10 cellular contexts compared by ENCODE assay signal in the genomic region with DNA sequence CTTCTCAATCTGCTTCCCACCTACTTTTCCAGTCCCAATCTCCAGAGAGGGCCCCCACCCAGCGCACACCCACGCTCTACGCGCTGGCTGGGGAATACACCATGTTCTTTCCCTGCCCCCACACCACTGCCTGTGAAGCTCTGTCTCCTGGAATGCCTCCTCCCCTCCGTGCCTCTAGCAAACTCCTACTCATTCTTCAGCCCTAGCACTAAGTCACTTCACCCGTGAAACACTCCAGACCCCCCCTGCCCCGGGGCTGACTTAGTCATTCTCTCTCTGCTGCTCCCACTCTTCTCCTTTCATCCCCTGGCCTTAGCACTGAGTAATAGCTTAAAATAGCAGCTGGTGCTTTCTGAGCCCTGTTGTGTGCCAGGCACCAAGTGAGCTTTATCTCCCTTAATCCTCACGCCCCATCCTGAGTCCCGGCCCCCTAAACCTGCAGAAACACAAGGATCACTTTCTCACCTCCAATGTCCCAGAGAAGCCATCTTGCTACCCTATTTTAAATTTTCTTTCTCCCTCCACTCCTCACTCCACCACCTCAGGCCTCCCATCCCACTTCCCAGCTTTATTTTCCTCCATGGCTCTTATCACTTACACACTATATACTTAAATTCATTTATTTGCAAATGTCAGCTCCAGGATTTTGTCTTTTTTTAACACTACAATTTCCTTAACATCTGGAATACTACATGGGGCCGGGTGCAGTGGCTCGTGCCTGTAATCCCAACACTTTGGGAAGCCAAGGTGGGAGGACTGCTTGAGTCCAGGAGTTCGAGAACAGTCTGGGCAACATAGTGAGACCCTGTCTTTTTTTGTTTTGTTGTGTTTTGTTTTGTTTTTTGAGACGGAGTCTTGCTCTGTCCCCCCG. TPM values are rescaled to one million over a fixed set of nuclear protein-coding genes. Genes with fewer than 3 reads are reported as not detected.
A peak's percentile ranks its signal among the peaks of the same experiment; 100 is the strongest.
DNase-seq lines count a peak whose midpoint lies in the region; ATAC-seq and TF ChIP-seq lines count a peak whose summit lies in the region.
"Had no signal": no experiment of that assay in that cellular context is flagged by ENCODE, and none has a peak within 500 bp of the region (broad histone marks: within the 10 kb centered on the region; RNA-seq: fewer than 3 reads in every experiment).

No MANE protein-coding gene starts in this region.

- no peak for TF ChIP-seq POLR2A in thyroid gland (IDR thresholded peaks at IDR 0.05)

- peak overlapping the region; percentile 67 for H3K27ac ChIP-seq in GM23248
- peak overlapping the region; percentile 58 for H3K27ac ChIP-seq in epithelial cell of prostate
- peak overlapping the region in 2 of 3 donors; percentile 11 to 15 for H3K27ac ChIP-seq in thyroid gland
- H3K27ac ChIP-seq: KMS-11 had no signal

- DNase-seq in GM23248, result peak; percentile 98
- peak; percentile 81 for DNase-seq in T-helper 2 cell treated with Interferon-gamma antibody and Interleukin-4, amounts not matched to agents 5 μg/mL and 100 μg/mL, for 36 hours (ENCODE audit: low spot score)
- DNase-seq in epithelial cell of prostate (ENCODE audit: low read depth, low spot score), result peak; percentile 87
- peak; percentile 95 for DNase-seq in non-pigmented ciliary epithelial cell (ENCODE audit: low read depth)
- DNase-seq in thyroid gland, result peak; percentile 75 to 88
- no peak for DNase-seq in SHP77 (lab: John Stamatoyannopoulos, UW)
- DNase-seq in SKM-1 treated with dmso at 0.1 percent for 144 hours (lab: John Stamatoyannopoulos, UW; ENCODE audit: unreplicated experiment), result no peak

- peaks cover 23% of the 10 kb centered on the region for H3K4me1 ChIP-seq in GM23248 (ENCODE audit: insufficient read depth)
- peaks cover 13 to 25% of the 10 kb centered on the region in 2 donors for H3K4me1 ChIP-seq in thyroid gland

- no peak for TF ChIP-seq CTCF in thyroid gland (IDR thresholded peaks at IDR 0.05)

- H3K9me3 Mint-ChIP-seq in T-helper 2 cell treated with Interferon-gamma antibody and Interleukin-4, amounts not matched to agents 5 μg/mL and 100 μg/mL, for 36 hours, result no peaks in the 10 kb centered on the region
- H3K9me3 Mint-ChIP-seq: naive thymus-derived CD4-positive, alpha-beta T cell had no signal

- H3K27ac Mint-ChIP-seq in T-helper 2 cell treated with Interferon-gamma antibody and Interleukin-4, amounts not matched to agents 5 μg/mL and 100 μg/mL, for 36 hours, result no peak overlapping the region
- H3K27ac Mint-ChIP-seq: naive thymus-derived CD4-positive, alpha-beta T cell had no signal

- no peaks in the 10 kb centered on the region for H3K9me2 ChIP-seq in GM23248 (ENCODE audit: insufficient read depth)

- no peaks in the 10 kb centered on the region for H3K79me2 ChIP-seq in GM23248 (ENCODE audit: insufficient read depth)

- no peak for ATAC-seq in HG03196 (IDR thresholded peaks at IDR 0.05; ENCODE audit: unreplicated experiment)
- ATAC-seq: naive thymus-derived CD4-positive, alpha-beta T cell had no signal

- H3K36me3 ChIP-seq in GM23248 (ENCODE audit: low read depth) (no peaks in the 10 kb centered on the region), thyroid gland (no peaks in the 10 kb centered on the region)

- no peaks in the 10 kb centered on the region for H4K20me1 ChIP-seq in GM23248 (ENCODE audit: insufficient read depth)

- intact Hi-C loops in thyroid gland (cut with DNase I), result no loop called here

- peak overlapping the region; percentile 58 for H2AFZ ChIP-seq in GM23248

- H3K27me3 Mint-ChIP-seq in T-helper 2 cell treated with Interferon-gamma antibody and Interleukin-4, amounts not matched to agents 5 μg/mL and 100 μg/mL, for 36 hours (ENCODE audit: low read depth), result no peaks in the 10 kb centered on the region
- H3K27me3 Mint-ChIP-seq: naive thymus-derived CD4-positive, alpha-beta T cell had no signal

- H3K36me3 Mint-ChIP-seq in T-helper 2 cell treated with Interferon-gamma antibody and Interleukin-4, amounts not matched to agents 5 μg/mL and 100 μg/mL, for 36 hours (ENCODE audit: low read depth), result no peaks in the 10 kb centered on the region
- H3K36me3 Mint-ChIP-seq: naive thymus-derived CD4-positive, alpha-beta T cell had no signal

- peaks cover 30% of the 10 kb centered on the region for H3F3A ChIP-seq in GM23248 (ENCODE audit: insufficient read depth)

- peak overlapping the region; percentile 47 for H3K4me3 ChIP-seq in GM23248
- H3K4me3 ChIP-seq in thyroid gland (replicated peaks in 1 of 3), result no peak overlapping the region

- H3K9ac ChIP-seq in GM23248, result peak overlapping the region; percentile 48
- H3K9ac ChIP-seq: KMS-11 had no signal

- no peaks in the 10 kb centered on the region for H3K9me3 ChIP-seq in GM23248 (ENCODE audit: low read depth)
- H3K9me3 ChIP-seq in thyroid gland, result no peaks in the 10 kb centered on the region

- in situ Hi-C loops in GM23248 (cut with MboI), result loop anchor here (25.0 kb wide), 1 partner anchor 538 kb away; a partner anchor contains a TSS

- no peaks in the 10 kb centered on the region for H3K27me3 ChIP-seq in GM23248 (replicated peaks; ENCODE audit: insufficient read depth)
- H3K27me3 ChIP-seq in thyroid gland, result no peaks in the 10 kb centered on the region

- H3K4me1 Mint-ChIP-seq in T-helper 2 cell treated with Interferon-gamma antibody and Interleukin-4, amounts not matched to agents 5 μg/mL and 100 μg/mL, for 36 hours (ENCODE audit: low read depth), result no peaks in the 10 kb centered on the region

- peak overlapping the region; percentile 68 for H3K4me2 ChIP-seq in GM23248 (ENCODE audit: unreplicated experiment)
- H3K4me2 ChIP-seq: KMS-11 had no signal

- no peak overlapping the region for H3K4me3 Mint-ChIP-seq in T-helper 2 cell treated with Interferon-gamma antibody and Interleukin-4, amounts not matched to agents 5 μg/mL and 100 μg/mL, for 36 hours
- H3K4me3 Mint-ChIP-seq: naive thymus-derived CD4-positive, alpha-beta T cell had no signal

- 26 to 27% methylated on average over 14 of the region's 14 CpGs for WGBS in GM23248 (ENCODE audit: low coverage in 1 of 2, low lambda C conversion rate in 2 of 2, missing lambda C conversion rate in 2 of 2), 2 experiments
- WGBS in thyroid gland, 2 donors, result 41 to 50% methylated on average over 14 of the region's 14 CpGs

RNA-seq across cellular contexts. Expression of a gene that starts 6.3 kb away (rescaled TPM):
- not detected in 2 replicates for total RNA-seq in GM23248 (2014; rRNA removed; shearing (Covaris generic))
- 0.16 and 0.34 TPM in 2 replicates for polyA plus RNA-seq in GM23248 (2016; fragmentation: Nextera tagmentation; extraction: Ambion mirVana)
- 10 to 100 TPM; 14.3 to 18.1 (median 17.7) TPM for total RNA-seq in thyroid gland

RNA-seq across cellular contexts. Expression of a gene that starts 33.7 kb away (rescaled TPM):
- total RNA-seq in GM23248 (2014; rRNA removed; shearing (Covaris generic)), result 0.76 TPM in 1 of 2 replicates, not detected in the other
- 0.49 TPM in 2 replicates for polyA plus RNA-seq in GM23248 (2016; fragmentation: Nextera tagmentation; extraction: Ambion mirVana)
- 10 to 100 TPM in 1 of 4 donors, 1 to 10 TPM in 3; 6.2 to 23.9 (median 9.5) TPM for total RNA-seq in thyroid gland

Comparison
In these comparisons a context has a peak if more than half of its experiments do, and no peak if none do; other contexts are left out.
1. DNase-seq: peak in GM23248 (single experiment), T-helper 2 cell treated with Interferon-gamma antibody and Interleukin-4, amounts not matched to agents 5 μg/mL and 100 μg/mL, for 36 hours (single experiment), epithelial cell of prostate (single experiment), non-pigmented ciliary epithelial cell (single experiment) and thyroid gland (2 of 2); none in SHP77 (0 of 2) and SKM-1 treated with dmso at 0.1 percent for 144 hours (single experiment).
2. H3K27ac ChIP-seq: peak in every context shown above with its lines; median percentile 67 in GM23248; 58 in epithelial cell of prostate; 13 in thyroid gland.
3. RNA of a gene that starts 6.3 kb away (total RNA-seq): 14.3 to 18.1 TPM in thyroid gland; not detected in GM23248; every median in the first group is over 10 times any median in the second.